ENCODE assay signal across 34 cellular contexts in genomic region chr9:17059465-17059864, GRCh38.
"Had no signal": no experiment of that assay in that cellular context is flagged by ENCODE, and none has a peak within 500 bp of the region (broad histone marks: within the 10 kb centered on the region; RNA-seq: fewer than 3 reads in every experiment).

No MANE protein-coding gene starts in this region.

- H3K36me3 ChIP-seq: MG63 had no signal

- H3K9ac ChIP-seq: KMS-11 had no signal

- DNase-seq: Karpas-422, Kasumi-1, MG63, MM.1S, MV-4-11, NCI-H1048, NCI-H1092, NCI-H1092 treated with DMSO at 0.1 percent for 48 hours, NCI-H1105, NCI-H1105 treated with DMSO at 0.1 percent for 48 hours, NCI-H1417, NCI-H1417 treated with DMSO at 0.1 percent for 48 hours, NCI-H1436, NCI-H1436 treated with DMSO at 0.1 percent for 48 hours, NCI-H146, NCI-H1694, NCI-H1694 treated with DMSO at 0.1 percent for 48 hours, NCI-H187, NCI-H187 treated with DMSO at 0.1 percent for 48 hours, NCI-H1930, NCI-H2029, NCI-H2029 treated with DMSO at 0.1 percent for 48 hours, NCI-H2081, NCI-H2081 treated with DMSO at 0.1 percent for 48 hours, NCI-H2107, NCI-H2171, NCI-H2171 treated with DMSO at 0.1 percent for 48 hours, NCI-H2227 treated with DMSO at 0.1 percent for 48 hours, NCI-H226, NCI-H345, NCI-H446, NCI-H446 treated with DMSO at 0.1 percent for 48 hours, NCI-H510A had no signal

- H3K27ac ChIP-seq: KMS-11 had no signal

- H3K4me2 ChIP-seq: KMS-11 had no signal

- H3K9me3 ChIP-seq: MG63 had no signal

- H3K27me3 ChIP-seq: MG63 had no signal

- H3K4me3 ChIP-seq: MG63 had no signal
